Comparison of ENCODE assay signal across 16 cellular contexts in the genomic region with DNA sequence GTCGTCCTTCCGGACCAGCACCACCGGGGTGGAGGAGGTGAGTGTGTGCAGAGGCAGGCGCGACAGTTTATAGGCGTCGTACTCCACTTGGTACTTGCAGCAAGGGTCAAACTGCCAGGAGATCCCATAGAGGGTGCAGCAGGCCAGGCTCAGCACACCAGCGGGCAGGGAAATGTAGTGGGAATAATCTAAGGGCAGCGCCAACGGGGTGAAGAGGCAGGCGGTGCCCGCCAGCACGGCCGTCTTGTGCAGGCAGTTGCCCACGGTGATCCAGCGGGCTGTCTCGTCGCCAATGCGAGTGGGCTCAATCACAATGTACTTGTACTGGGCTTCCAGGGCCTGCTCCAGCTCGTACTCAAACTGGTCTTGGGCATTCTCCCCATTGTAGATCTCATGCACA.
"Had no signal": no experiment of that assay in that cellular context is flagged by ENCODE, and none has a peak within 500 bp of the region (broad histone marks: within the 10 kb centered on the region; RNA-seq: fewer than 3 reads in every experiment).

No MANE protein-coding gene starts in this region.

- H3K4me3 Mint-ChIP-seq: activated CD4-positive, alpha-beta memory T cell treated with anti-CD3 and anti-CD28 coated beads, Interleukin-2, amount 10 ng/mL, durations not matched to agents 7 days and 5 days; activated CD4-positive, alpha-beta T cell treated with anti-CD3 and anti-CD28 coated beads for 36 hours; activated naive CD8-positive, alpha-beta T cell treated with anti-CD3 and anti-CD28 coated beads for 36 hours; brain; memory B cell; natural killer cell treated with Interleukin-12 subunit alpha and Interleukin-12 subunit beta and Interleukin-15 and Interleukin-18, amount 100 ng/mL, for 72 hours had no signal

- H3K9me3 ChIP-seq: right lobe of liver had no signal

- H3K27me3 ChIP-seq: right lobe of liver had no signal

- H3K27ac Mint-ChIP-seq: activated CD4-positive, alpha-beta memory T cell treated with anti-CD3 and anti-CD28 coated beads, Interleukin-2, amount 10 ng/mL, durations not matched to agents 7 days and 5 days; activated CD4-positive, alpha-beta T cell treated with anti-CD3 and anti-CD28 coated beads for 36 hours; activated naive CD8-positive, alpha-beta T cell treated with anti-CD3 and anti-CD28 coated beads for 36 hours; memory B cell; natural killer cell treated with Interleukin-12 subunit alpha and Interleukin-12 subunit beta and Interleukin-15 and Interleukin-18, amount 100 ng/mL, for 72 hours had no signal

- H3K9me3 Mint-ChIP-seq: activated CD4-positive, alpha-beta memory T cell treated with anti-CD3 and anti-CD28 coated beads, Interleukin-2, amount 10 ng/mL, durations not matched to agents 7 days and 5 days; activated naive CD8-positive, alpha-beta T cell treated with anti-CD3 and anti-CD28 coated beads for 36 hours; brain; memory B cell; natural killer cell treated with Interleukin-12 subunit alpha and Interleukin-12 subunit beta and Interleukin-15 and Interleukin-18, amount 100 ng/mL, for 72 hours had no signal

- H3K36me3 Mint-ChIP-seq: natural killer cell treated with Interleukin-12 subunit alpha and Interleukin-12 subunit beta and Interleukin-15 and Interleukin-18, amount 100 ng/mL, for 72 hours had no signal

- H3K4me3 ChIP-seq: coronary artery, right lobe of liver had no signal

- H3K4me1 ChIP-seq: right lobe of liver had no signal

- H3K27ac ChIP-seq: coronary artery, right lobe of liver, WERI-Rb-1 had no signal

- ATAC-seq: activated CD4-positive, alpha-beta T cell treated with anti-CD3 and anti-CD28 coated beads for 36 hours; left ventricle myocardium superior; natural killer cell treated with Interleukin-12 subunit alpha and Interleukin-12 subunit beta and Interleukin-15 and Interleukin-18, amount 100 ng/mL, for 72 hours; right lobe of liver had no signal

- DNase-seq: activated CD4-positive, alpha-beta memory T cell treated with anti-CD3 and anti-CD28 coated beads, Interleukin-2, amount 10 ng/mL, durations not matched to agents 7 days and 5 days; activated CD4-positive, alpha-beta T cell treated with anti-CD3 and anti-CD28 coated beads for 36 hours; activated gamma-delta T cell treated with Interleukin-2 at 50 U/mL for 16 hours; activated naive CD8-positive, alpha-beta T cell treated with anti-CD3 and anti-CD28 coated beads for 36 hours; amygdala; central memory CD4-positive, alpha-beta T cell; foreskin fibroblast; kidney glomerular epithelial cell; left ventricle myocardium superior; right lobe of liver; stimulated activated CD4-positive, alpha-beta T cell treated with anti-CD3 and anti-CD28 coated beads, Interleukin-2, amount 100 ng/mL, for 24 hours; WERI-Rb-1 had no signal

- H3K27me3 Mint-ChIP-seq: activated CD4-positive, alpha-beta memory T cell treated with anti-CD3 and anti-CD28 coated beads, Interleukin-2, amount 10 ng/mL, durations not matched to agents 7 days and 5 days; activated CD4-positive, alpha-beta T cell treated with anti-CD3 and anti-CD28 coated beads for 36 hours; activated naive CD8-positive, alpha-beta T cell treated with anti-CD3 and anti-CD28 coated beads for 36 hours; brain; memory B cell; natural killer cell treated with Interleukin-12 subunit alpha and Interleukin-12 subunit beta and Interleukin-15 and Interleukin-18, amount 100 ng/mL, for 72 hours had no signal
